1 cellular context compared by ENCODE assay signal in the genomic region with DNA sequence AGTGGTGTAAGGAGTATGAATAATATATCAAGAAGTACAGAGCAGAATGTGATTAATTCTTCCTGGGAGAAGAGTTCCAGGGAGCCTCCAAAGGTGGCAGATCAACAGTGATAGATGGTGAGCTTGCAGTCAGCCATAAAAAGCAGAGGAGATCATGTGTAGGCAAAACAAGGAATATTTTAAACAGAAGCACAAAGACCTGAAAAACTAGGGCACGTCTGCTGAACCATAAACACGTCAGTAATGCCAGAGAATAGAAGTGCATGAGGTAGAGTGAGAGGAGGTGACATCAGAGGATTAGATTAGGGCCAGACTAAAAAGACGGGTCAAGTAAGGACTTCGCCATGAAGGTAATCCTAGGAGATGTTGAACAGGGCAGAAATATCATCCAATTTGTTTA.
TF ChIP-seq lines count a peak whose summit lies in the region.

No MANE protein-coding gene starts in this region.

TF ChIP-seq in SK-N-SH, 30 proteins besides CTCF, POLR2A, EP300 and RAD21 (continued from another document):
- TF ChIP-seq, protein P1, sequence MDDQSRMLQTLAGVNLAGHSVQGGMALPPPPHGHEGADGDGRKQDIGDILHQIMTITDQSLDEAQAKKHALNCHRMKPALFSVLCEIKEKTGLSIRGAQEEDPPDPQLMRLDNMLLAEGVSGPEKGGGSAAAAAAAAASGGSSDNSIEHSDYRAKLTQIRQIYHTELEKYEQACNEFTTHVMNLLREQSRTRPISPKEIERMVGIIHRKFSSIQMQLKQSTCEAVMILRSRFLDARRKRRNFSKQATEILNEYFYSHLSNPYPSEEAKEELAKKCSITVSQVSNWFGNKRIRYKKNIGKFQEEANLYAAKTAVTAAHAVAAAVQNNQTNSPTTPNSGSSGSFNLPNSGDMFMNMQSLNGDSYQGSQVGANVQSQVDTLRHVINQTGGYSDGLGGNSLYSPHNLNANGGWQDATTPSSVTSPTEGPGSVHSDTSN (IDR thresholded peaks at IDR 0.05): no peak
- TF ChIP-seq SIN3A (IDR thresholded peaks at IDR 0.05; ENCODE audit: borderline replicate concordance, low read depth, low read length): no peak
- TF ChIP-seq TEAD4 (IDR thresholded peaks at IDR 0.05; ENCODE audit: borderline replicate concordance, insufficient read depth): no peak
TF ChIP-seq in SK-N-SH: peak in this region for 0.
